ENCODE assay signal across 9 cellular contexts in the genomic region with DNA sequence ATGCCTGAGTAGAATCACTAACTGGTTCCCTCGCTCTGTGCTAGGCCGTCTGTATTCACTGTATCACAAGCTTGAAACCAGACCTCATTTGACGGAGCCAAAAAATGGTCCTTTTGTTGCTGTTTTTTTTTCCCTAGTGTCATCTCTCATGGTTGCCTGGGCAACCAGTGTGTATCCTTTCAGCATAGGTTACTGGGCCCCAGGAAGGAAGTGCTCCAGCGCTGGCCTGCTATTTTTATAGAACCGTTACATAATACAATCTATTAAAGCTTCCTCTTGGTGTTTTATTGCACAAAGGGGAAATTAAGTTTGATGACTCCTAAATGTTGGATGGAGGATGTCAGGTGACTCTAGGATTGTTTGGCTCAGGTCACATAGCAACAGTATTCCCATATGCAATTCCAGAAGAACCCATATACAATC.
DNase-seq lines count a peak whose midpoint lies in the region; ATAC-seq, FAIRE-seq and TF ChIP-seq lines count a peak whose summit lies in the region.
"Had no signal": no experiment of that assay in that cellular context is flagged by ENCODE, and none has a peak within 500 bp of the region (broad histone marks: within the 10 kb centered on the region; RNA-seq: fewer than 3 reads in every experiment).

No MANE protein-coding gene starts in this region.

- TF ChIP-seq EP300 in sigmoid colon (IDR thresholded peaks at IDR 0.05) = peak in 3 of 4 donors; percentile 26 to 29 (median 29)

- TF ChIP-seq POLR2A in sigmoid colon (IDR thresholded peaks at IDR 0.05) = no peak

- H3K9me3 ChIP-seq in right cardiac atrium (ENCODE audit: control insufficient read depth, low read length) = no peaks in the 10 kb centered on the region
- H3K9me3 ChIP-seq in sigmoid colon = no peaks in the 10 kb centered on the region

- ATAC-seq in right cardiac atrium = peak; percentile 92 to 97

- 21% methylated on average over 5 of the region's 5 CpGs for WGBS in right cardiac atrium
- 15 to 23% methylated on average over 5 of the region's 5 CpGs for WGBS in sigmoid colon, 2 donors

- H3K36me3 ChIP-seq in sigmoid colon = no peaks in the 10 kb centered on the region

- peak; percentile 44 for FAIRE-seq in GM19239 (lab: Jason Lieb, UNC)
- FAIRE-seq: colon had no signal

- intact Hi-C loops in right cardiac atrium (cut with DNase I) = no loop called here
- intact Hi-C loops in sigmoid colon (cut with DNase I) = no loop called here

- H3K27me3 ChIP-seq in right cardiac atrium (ENCODE audit: control insufficient read depth, insufficient read depth) (no peaks in the 10 kb centered on the region), sigmoid colon (no peaks in the 10 kb centered on the region)

- peak; percentile 86 for DNase-seq in Ammon's horn (ENCODE audit: low spot score)
- DNase-seq in GM19239 (ENCODE audit: insufficient read length, low spot score) = no peak
- DNase-seq in NCI-H1105 treated with DMSO at 0.1 percent for 48 hours (lab: John Stamatoyannopoulos, UW) = peak; percentile 43
- DNase-seq in activated CD8-positive, alpha-beta memory T cell treated with anti-CD3 and anti-CD28 coated beads, Interleukin-2, amount 50 U/mL, for 4 hours = peak; percentile 23
- peak; percentile 70 to 86 (median 76) for DNase-seq in right cardiac atrium
- DNase-seq in sigmoid colon = peak; percentile 92
- DNase-seq in H4 (ENCODE audit: low spot score) = no peak
- DNase-seq in NCI-H526 (lab: John Stamatoyannopoulos, UW) = no peak

- no peak overlapping the region for H3K4me3 ChIP-seq in right cardiac atrium (ENCODE audit: low read length)
- H3K4me3 ChIP-seq in sigmoid colon = no peak overlapping the region

- H3K27ac ChIP-seq in right cardiac atrium (ENCODE audit: low read length) (peak overlapping the region; percentile 43), sigmoid colon (peak overlapping the region; percentile 48 to 71 (median 56))

- TF ChIP-seq CTCF in sigmoid colon (IDR thresholded peaks at IDR 0.05) = no peak

- peaks cover 1% of the 10 kb centered on the region for H3K4me1 ChIP-seq in right cardiac atrium (ENCODE audit: control insufficient read depth, insufficient read depth, low read length)
- peaks cover 0 to 51% (median 28%) of the 10 kb centered on the region in 4 donors for H3K4me1 ChIP-seq in sigmoid colon

Comparison
In these comparisons a context has a peak if more than half of its experiments do, and no peak if none do; other contexts are left out.
1. DNase-seq: peak in Ammon's horn (single experiment), NCI-H1105 treated with DMSO at 0.1 percent for 48 hours (single experiment), activated CD8-positive, alpha-beta memory T cell treated with anti-CD3 and anti-CD28 coated beads, Interleukin-2, amount 50 U/mL, for 4 hours (single experiment), right cardiac atrium (3 of 3) and sigmoid colon (single experiment); none in GM19239 (single experiment), H4 (single experiment) and NCI-H526 (0 of 2).